Comparison of ENCODE assay signal across 19 cellular contexts in the genomic region with DNA sequence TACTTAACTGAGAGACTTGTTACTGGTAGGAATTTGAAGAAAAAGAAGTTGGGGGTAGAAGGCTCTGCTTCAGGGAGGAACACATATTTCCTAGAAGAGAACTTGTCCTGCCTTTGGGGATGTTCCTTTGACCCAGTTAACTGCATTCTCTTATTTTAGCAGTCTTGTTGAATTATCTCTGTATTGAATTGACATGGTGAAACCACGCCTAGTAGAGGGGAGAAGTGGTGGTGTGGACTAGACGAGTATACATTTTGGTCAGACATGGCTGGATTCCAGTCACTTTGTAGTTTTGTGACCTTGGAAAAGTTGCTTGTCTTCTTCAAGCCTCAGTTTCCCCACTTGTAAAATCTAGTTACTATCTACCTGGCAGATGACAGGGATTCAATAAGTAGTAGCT.
DNase-seq lines count a peak whose midpoint lies in the region; ATAC-seq, FAIRE-seq and TF ChIP-seq lines count a peak whose summit lies in the region.
"Had no signal": no experiment of that assay in that cellular context is flagged by ENCODE, and none has a peak within 500 bp of the region (broad histone marks: within the 10 kb centered on the region; RNA-seq: fewer than 3 reads in every experiment).

No MANE protein-coding gene starts in this region.

- no peak for FAIRE-seq in GM12892 (lab: Jason Lieb, UNC)
- FAIRE-seq: keratinocyte had no signal

- POLR2A ChIA-PET in WTC11 (lab: Charles Lee) = interaction anchor here (0.7 kb wide), 1 partner anchor 9 kb away, joined by 3 read pairs; no protein-coding TSS in a partner anchor

- no peak for TF ChIP-seq POLR2A in right lobe of liver (IDR thresholded peaks at IDR 0.05)
- TF ChIP-seq POLR2A in GM12892 (IDR thresholded peaks at IDR 0.05; ENCODE audit: low read depth, low read length) = no peak

- H3K36me3 Mint-ChIP-seq in CD14-positive monocyte (peaks cover 41 to 42% of the 10 kb centered on the region in 2 donors), WTC11 (peaks cover 10% of the 10 kb centered on the region)

- no peaks in the 10 kb centered on the region for H3K27me3 Mint-ChIP-seq in CD14-positive monocyte (ENCODE audit: low read depth in 3 of 3)
- no peaks in the 10 kb centered on the region for H3K27me3 Mint-ChIP-seq in WTC11 (ENCODE audit: low read depth)
- H3K27me3 Mint-ChIP-seq: activated CD4-positive, alpha-beta T cell treated with anti-CD3 and anti-CD28 coated beads, Interleukin-2, amount 10 ng/mL, durations not matched to agents 24 days and 14 days had no signal

- intact Hi-C loops in CD14-positive monocyte (cut with micrococcal nuclease) (loop anchor here in 1 of 2 donors (5.0 kb wide), 1 partner anchor 35 kb away; no protein-coding TSS in a partner anchor), right lobe of liver (cut with DNase I) (no loop called here)

- no peaks in the 10 kb centered on the region for H3K9me3 Mint-ChIP-seq in CD14-positive monocyte
- H3K9me3 Mint-ChIP-seq in WTC11 = no peaks in the 10 kb centered on the region
- H3K9me3 Mint-ChIP-seq: neural crest cell had no signal

- no peak overlapping the region for H3K4me3 ChIP-seq in right lobe of liver
- H3K4me3 ChIP-seq in skeletal muscle tissue (ENCODE audit: low read length in 3 of 3) = no peak overlapping the region

- WGBS in right lobe of liver (ENCODE audit: insufficient coverage, low coverage, low lambda C conversion rate, missing lambda C conversion rate) = 83% methylated on average over 1 of the region's 2 CpGs

- ATAC-seq in WTC11 = no peak
- no peak for ATAC-seq in right lobe of liver

- H3K4me3 Mint-ChIP-seq in CD14-positive monocyte (no peak overlapping the region), WTC11 (no peak overlapping the region)
- H3K4me3 Mint-ChIP-seq: activated CD4-positive, alpha-beta T cell treated with anti-CD3 and anti-CD28 coated beads, Interleukin-2, amount 10 ng/mL, durations not matched to agents 24 days and 14 days had no signal

- H3K4me1 Mint-ChIP-seq in CD14-positive monocyte = peaks cover 67% of the 10 kb centered on the region
- peaks cover 70% of the 10 kb centered on the region for H3K4me1 Mint-ChIP-seq in WTC11

- H3K27ac ChIP-seq in right lobe of liver (peak overlapping the region in 2 of 3 donors; percentile 69 to 91), skeletal muscle tissue (ENCODE audit: low read depth, low read length) (peak overlapping the region; percentile 82)

- DNase-seq in CD14-positive monocyte (ENCODE audit: low spot score) (no peak), WTC11 (ENCODE audit: low spot score) (no peak), right lobe of liver (no peak), activated gamma-delta T cell (lab: John Stamatoyannopoulos, UW) (no peak), DMS53 treated with DMSO at 0.1 percent for 48 hours (lab: John Stamatoyannopoulos, UW; ENCODE audit: unreplicated experiment) (no peak), GM12892 (ENCODE audit: insufficient read length) (no peak), globus pallidus (ENCODE audit: low spot score) (no peak)
- DNase-seq: activated CD4-positive, alpha-beta T cell treated with anti-CD3 and anti-CD28 coated beads, Interleukin-2, amount 10 ng/mL, durations not matched to agents 24 days and 14 days; anterior cingulate cortex; BE2C; effector CD4-positive, alpha-beta T cell; foreskin melanocyte; KBM-7; NCI-H146; NCI-H510A treated with DMSO at 0.1 percent for 48 hours; RPMI8226 had no signal

- no peaks in the 10 kb centered on the region for H3K27me3 ChIP-seq in right lobe of liver
- H3K27me3 ChIP-seq in skeletal muscle tissue (ENCODE audit: control insufficient read depth in 3 of 3, insufficient read depth in 3 of 3, low read length in 3 of 3) = no peaks in the 10 kb centered on the region
- H3K27me3 ChIP-seq: BE2C had no signal

- H3K9me3 ChIP-seq in right lobe of liver = no peaks in the 10 kb centered on the region
- no peaks in the 10 kb centered on the region for H3K9me3 ChIP-seq in skeletal muscle tissue (ENCODE audit: control insufficient read depth in 3 of 3, low read length in 3 of 3)
- H3K9me3 ChIP-seq: BE2C had no signal

- CTCF ChIA-PET in WTC11 (lab: Charles Lee) = interaction anchor here (0.6 kb wide), 1 partner anchor 13 kb away, joined by 3 read pairs; no protein-coding TSS in a partner anchor

- H3K9ac ChIP-seq in skeletal muscle tissue (ENCODE audit: low read depth in 1 of 3, low read length in 3 of 3) = no peak overlapping the region

- H3K36me3 ChIP-seq in right lobe of liver (no peaks in the 10 kb centered on the region), skeletal muscle tissue (ENCODE audit: control insufficient read depth in 3 of 3, insufficient read depth in 3 of 3, low read length in 3 of 3) (no peaks in the 10 kb centered on the region)

- peak overlapping the region; percentile 43 to 100 (median 86) for H3K27ac Mint-ChIP-seq in CD14-positive monocyte
- peak overlapping the region; percentile 93 for H3K27ac Mint-ChIP-seq in WTC11
- H3K27ac Mint-ChIP-seq: activated CD4-positive, alpha-beta T cell treated with anti-CD3 and anti-CD28 coated beads, Interleukin-2, amount 10 ng/mL, durations not matched to agents 24 days and 14 days had no signal

- H3K4me1 ChIP-seq in right lobe of liver (peaks cover 0 to 51% (median 23%) of the 10 kb centered on the region in 4 donors), skeletal muscle tissue (ENCODE audit: control insufficient read depth in 3 of 3, insufficient read depth in 3 of 3, low read length in 3 of 3) (peaks cover 32 to 59% (median 47%) of the 10 kb centered on the region in 3 donors)

- TF ChIP-seq CTCF in CD14-positive monocyte (IDR thresholded peaks at IDR 0.05) (no peak), WTC11 (IDR thresholded peaks at IDR 0.05) (no peak), right lobe of liver (IDR thresholded peaks at IDR 0.05) (no peak)

TF ChIP-seq in WTC11, 78 proteins besides CTCF, POLR2A, EP300 and RAD21:
- TF ChIP-seq EMX1 (CRISPR knock-in tag; IDR thresholded peaks at IDR 0.05) = no peak
- TF ChIP-seq ERG (CRISPR knock-in tag; IDR thresholded peaks at IDR 0.05) = no peak
